1 cellular context compared by ENCODE assay signal in genomic region chr6:37850728-37851285, GRCh38.
TF ChIP-seq lines count a peak whose summit lies in the region.

No MANE protein-coding gene starts in this region.

TF ChIP-seq in WTC11, 78 proteins besides CTCF, POLR2A, EP300 and RAD21 (continued from another document):
- no peak for TF ChIP-seq E2F4 (CRISPR knock-in tag; IDR thresholded peaks at IDR 0.05; ENCODE audit: borderline replicate concordance, low read depth)
